In genomic region chr14:72292689-72293024, GRCh38 we compare ENCODE assay signal across 13 cellular contexts.
"Had no signal": no experiment of that assay in that cellular context is flagged by ENCODE, and none has a peak within 500 bp of the region (broad histone marks: within the 10 kb centered on the region; RNA-seq: fewer than 3 reads in every experiment).

No MANE protein-coding gene starts in this region.

- H3K27ac Mint-ChIP-seq: activated CD4-positive, alpha-beta T cell treated with anti-CD3 and anti-CD28 coated beads for 36 hours; activated naive CD4-positive, alpha-beta T cell treated with anti-CD3 and anti-CD28 coated beads for 36 hours; activated T-helper 17 cell treated with anti-CD3 and anti-CD28 coated beads, Interleukin-2, amount 50 U/mL, for 72 hours; neural progenitor cell had no signal

- H3K4me3 Mint-ChIP-seq: activated CD4-positive, alpha-beta T cell treated with anti-CD3 and anti-CD28 coated beads for 36 hours; activated naive CD4-positive, alpha-beta T cell treated with anti-CD3 and anti-CD28 coated beads for 36 hours; activated T-helper 17 cell treated with anti-CD3 and anti-CD28 coated beads, Interleukin-2, amount 50 U/mL, for 72 hours; neural progenitor cell had no signal

- DNase-seq: activated T-cell treated with anti-CD3 and anti-CD28 coated beads for 4 hours; central memory CD4-positive, alpha-beta T cell; cortex of kidney; effector CD8-positive, alpha-beta T cell; left lung; uterus had no signal

- H3K36me3 Mint-ChIP-seq: neural progenitor cell had no signal

- H3K9me3 ChIP-seq: left lung, thyroid gland, uterus had no signal

- H3K27me3 ChIP-seq: heart right ventricle, left lung, neural progenitor cell, thyroid gland, uterus had no signal

- H3K79me2 ChIP-seq: parathyroid adenoma had no signal

- H3K4me2 ChIP-seq: neural progenitor cell had no signal

- H3K4me1 ChIP-seq: left lung, neural progenitor cell, parathyroid adenoma, thyroid gland, uterus had no signal

- H3K27ac ChIP-seq: left lung, neural progenitor cell, parathyroid adenoma, thyroid gland, uterus had no signal

- H3K9me3 Mint-ChIP-seq: activated naive CD4-positive, alpha-beta T cell treated with anti-CD3 and anti-CD28 coated beads for 36 hours; activated T-helper 17 cell treated with anti-CD3 and anti-CD28 coated beads, Interleukin-2, amount 50 U/mL, for 72 hours; neural progenitor cell had no signal

- H3K9ac ChIP-seq: neural progenitor cell, parathyroid adenoma had no signal

- H2AFZ ChIP-seq: neural progenitor cell had no signal

- H3K4me3 ChIP-seq: left lung, neural progenitor cell, thyroid gland, uterus had no signal

- H3K36me3 ChIP-seq: heart right ventricle, left lung, neural progenitor cell, thyroid gland, uterus had no signal

- H3K4me1 Mint-ChIP-seq: activated CD4-positive, alpha-beta T cell treated with anti-CD3 and anti-CD28 coated beads for 36 hours; activated T-helper 17 cell treated with anti-CD3 and anti-CD28 coated beads, Interleukin-2, amount 50 U/mL, for 72 hours had no signal
